ENCODE assay signal across 25 cellular contexts in genomic region chr4:71063711-71064110, GRCh38.
DNase-seq lines count a peak whose midpoint lies in the region; ATAC-seq, FAIRE-seq and TF ChIP-seq lines count a peak whose summit lies in the region.
"Had no signal": no experiment of that assay in that cellular context is flagged by ENCODE, and none has a peak within 500 bp of the region (broad histone marks: within the 10 kb centered on the region; RNA-seq: fewer than 3 reads in every experiment).

No MANE protein-coding gene starts in this region.

- in situ Hi-C loops in HepG2 (cut with HindIII; ENCODE audit: extremely low pct_ligation_motif_present, low pct_unique_long_range_greater_than_20kb) = no loop called here
- in situ Hi-C loops in K562 (cut with MboI) = no loop called here

- H3K4me1 ChIP-seq in HepG2 (ENCODE audit: insufficient read depth, low read length) (peaks cover 29% of the 10 kb centered on the region), right lobe of liver (peaks cover 0 to 23% (median 6%) of the 10 kb centered on the region in 4 donors), K562 (replicated peaks in 1 of 2; ENCODE audit: control insufficient read depth in 2 of 2, insufficient read depth in 2 of 2, low read length in 2 of 2) (no peaks in the 10 kb centered on the region), tibial artery (no peaks in the 10 kb centered on the region)
- H3K4me1 ChIP-seq: BE2C, BLaER1 had no signal

- no peaks in the 10 kb centered on the region for H3K9me3 ChIP-seq in HepG2 (ENCODE audit: low read length)
- H3K9me3 ChIP-seq in right lobe of liver = no peaks in the 10 kb centered on the region
- H3K9me3 ChIP-seq in K562 (replicated peaks; ENCODE audit: control insufficient read depth, insufficient read depth, low read depth, low read length) = no peaks in the 10 kb centered on the region
- H3K9me3 ChIP-seq in tibial artery = no peaks in the 10 kb centered on the region
- H3K9me3 ChIP-seq: BE2C, BLaER1 had no signal

- TF ChIP-seq CTCF in HepG2 (CRISPR knock-in tag; IDR thresholded peaks at IDR 0.05) (no peak), right lobe of liver (IDR thresholded peaks at IDR 0.05) (no peak), LNCaP clone FGC (IDR thresholded peaks at IDR 0.05; ENCODE audit: control insufficient read depth, extremely low read depth, insufficient read depth) (no peak), K562 (IDR thresholded peaks at IDR 0.05 in 2 of 3, conservative IDR thresholded peaks at IDR 0.05 in 1 of 3; ENCODE audit: insufficient read depth in 2 of 3, low read depth in 1 of 3, low read length in 3 of 3) (no peak), tibial artery (IDR thresholded peaks at IDR 0.05) (no peak)

- no peak overlapping the region for H2AFZ ChIP-seq in HepG2 (ENCODE audit: low read length)
- no peak overlapping the region for H2AFZ ChIP-seq in K562 (ENCODE audit: low read depth, low read length)

- peaks cover 0 to 11% of the 10 kb centered on the region in 2 experiments; a peak in 2 of 5 replicates for H3K27me3 ChIP-seq in HepG2 (ENCODE audit: control insufficient read depth in 1 of 2, insufficient read depth in 2 of 2, low read length in 2 of 2)
- H3K27me3 ChIP-seq in right lobe of liver = no peaks in the 10 kb centered on the region
- no peaks in the 10 kb centered on the region for H3K27me3 ChIP-seq in K562 (ENCODE audit: control insufficient read depth in 2 of 2, insufficient read depth in 2 of 2, low read length in 2 of 2)
- H3K27me3 ChIP-seq in tibial artery = no peaks in the 10 kb centered on the region
- H3K27me3 ChIP-seq: BE2C, BLaER1 had no signal

- H3K4me2 ChIP-seq in HepG2 (ENCODE audit: low read depth, low read length) (no peak overlapping the region), K562 (ENCODE audit: insufficient read depth, low read length) (no peak overlapping the region)
- H3K4me2 ChIP-seq: BLaER1 had no signal

- no peak overlapping the region for H3K9ac ChIP-seq in HepG2 (ENCODE audit: insufficient read depth, low read depth, low read length)
- no peak overlapping the region for H3K9ac ChIP-seq in K562 (ENCODE audit: insufficient read depth in 1 of 2, low read depth in 2 of 2, low read length in 2 of 2)
- H3K9ac ChIP-seq: BLaER1 had no signal

- WGBS in HepG2 (ENCODE audit: low lambda C conversion rate) = 51% methylated on average over 1 of the region's 1 CpG
- 85% methylated on average over 1 of the region's 1 CpG for WGBS in right lobe of liver (ENCODE audit: insufficient coverage, low coverage, low lambda C conversion rate, missing lambda C conversion rate)
- 7% methylated on average over 1 of the region's 1 CpG for WGBS in K562 (ENCODE audit: insufficient coverage, low coverage, missing lambda C conversion rate)

- TF ChIP-seq POLR2A in HepG2 (IDR thresholded peaks at IDR 0.05; ENCODE audit: insufficient read depth in 1 of 2, low read depth in 2 of 2, low read length in 2 of 2) (no peak), right lobe of liver (IDR thresholded peaks at IDR 0.05) (no peak), K562 (conservative IDR thresholded peaks at IDR 0.05) (no peak)

- DNase-seq in HepG2 (ENCODE audit: low spot score) (no peak), right lobe of liver (no peak), LNCaP clone FGC (ENCODE audit: low read depth) (peak; percentile 76), K562 (ENCODE audit: extremely low read depth in 1 of 4, low spot score in 3 of 4) (no peak), left colon (no peak), inferior parietal cortex (ENCODE audit: extremely low spot score) (no peak), tibial artery (no peak)
- DNase-seq in stimulated activated naive CD4-positive, alpha-beta T cell (lab: John Stamatoyannopoulos, UW) = no peak
- DNase-seq: 8988T; ACHN; BE2C; CD4-positive, alpha-beta memory T cell; CD4-positive, CD25-positive, alpha-beta regulatory T cell; CD8-positive, alpha-beta memory T cell; COR-L47; DMS 273 treated with DMSO at 0.1 percent for 48 hours; DMS153; DMS79; DND-41; EL; GDM1 had no signal

- TF ChIP-seq EP300 in HepG2 (IDR thresholded peaks at IDR 0.05; ENCODE audit: low read depth in 2 of 2, low read length in 2 of 2) = no peak
- no peak for TF ChIP-seq EP300 in HepG2 (CRISPR knock-in tag; IDR thresholded peaks at IDR 0.05; ENCODE audit: borderline replicate concordance)
- no peak for TF ChIP-seq EP300 in K562 (IDR thresholded peaks at IDR 0.05; ENCODE audit: low read length)

- no peaks in the 10 kb centered on the region for H3K9me1 ChIP-seq in K562 (ENCODE audit: control insufficient read depth, insufficient read depth, low read length)

- H4K20me1 ChIP-seq in HepG2 (ENCODE audit: insufficient read depth, low read length) (0 out of 2 replicates have a peak, but pooled peaks cover 3% of the 10 kb centered on the region), K562 (replicated peaks; ENCODE audit: control insufficient read depth, insufficient read depth, low read length) (no peaks in the 10 kb centered on the region)
- H4K20me1 ChIP-seq: BLaER1 had no signal

- H3K4me3 ChIP-seq in HepG2 (replicated peaks in 1 of 3; ENCODE audit: insufficient read depth in 1 of 3, low read depth in 2 of 3, low read length in 3 of 3) (no peak overlapping the region), right lobe of liver (no peak overlapping the region), LNCaP clone FGC (ENCODE audit: low read depth, low read length) (no peak overlapping the region), K562 (no peak overlapping the region), tibial artery (no peak overlapping the region)
- H3K4me3 ChIP-seq: BLaER1, GM12878 had no signal

- no peak overlapping the region for H3K27ac ChIP-seq in HepG2 (ENCODE audit: extremely low read length, insufficient read depth, low read length)
- H3K27ac ChIP-seq in right lobe of liver = no peak overlapping the region
- H3K27ac ChIP-seq in K562 (ENCODE audit: extremely low read depth, low read depth, low read length) = no peak overlapping the region
- H3K27ac ChIP-seq in tibial artery = no peak overlapping the region
- H3K27ac ChIP-seq: BLaER1 had no signal

- ATAC-seq in HepG2 (no peak), right lobe of liver (no peak), K562 (no peak), left colon (peak; percentile 60)
- ATAC-seq: GM12878 had no signal

- H3K79me2 ChIP-seq in HepG2 (ENCODE audit: insufficient read depth, low read length) (no peaks in the 10 kb centered on the region), K562 (ENCODE audit: control insufficient read depth, insufficient read depth, low read length) (no peaks in the 10 kb centered on the region)

- FAIRE-seq in HepG2 (lab: Jason Lieb, UNC) (no peak), K562 (lab: Jason Lieb, UNC) (no peak)
- FAIRE-seq: GM12878, GM12892, GM18507 had no signal

- H3K36me3 ChIP-seq in HepG2 (replicated peaks in 1 of 2; ENCODE audit: control insufficient read depth in 1 of 2, insufficient read depth in 2 of 2, low read length in 2 of 2) (no peaks in the 10 kb centered on the region), right lobe of liver (no peaks in the 10 kb centered on the region), K562 (ENCODE audit: control insufficient read depth, insufficient read depth, low read length) (no peaks in the 10 kb centered on the region), tibial artery (no peaks in the 10 kb centered on the region)
- H3K36me3 ChIP-seq: BE2C, BLaER1 had no signal

- TF ChIP-seq RAD21 in HepG2 (CRISPR knock-in tag; IDR thresholded peaks at IDR 0.05) = no peak
- TF ChIP-seq RAD21 in K562 (CRISPR knock-in tag; conservative IDR thresholded peaks at IDR 0.05 in 1 of 2, IDR thresholded peaks at IDR 0.05 in 1 of 2) = no peak

- CTCF ChIA-PET in HepG2 (lab: Yijun Ruan, JAX; ENCODE audit: low intra/inter-chr PET ratio, low total read pairs) = no interaction called here
- CTCF ChIA-PET in K562 (lab: Yijun Ruan, JAX; ENCODE audit: low intra/inter-chr PET ratio) = no interaction called here

- intact Hi-C loops in HepG2 (cut with micrococcal nuclease; ENCODE audit: unreplicated experiment) = no loop called here
- intact Hi-C loops in right lobe of liver (cut with DNase I) = no loop called here
- intact Hi-C loops in K562 (cut with micrococcal nuclease) = no loop called here
- intact Hi-C loops in left colon (cut with DNase I, micrococcal nuclease) = no loop called here
- intact Hi-C loops in tibial artery (cut with DNase I; ENCODE audit: low total_unique reads) = no loop called here

- BruUV-seq in HepG2 (replicated peaks; lab: Mats Ljungman, UMichigan) = no TSS peak
- no TSS peak for BruUV-seq in K562 (replicated peaks; lab: Mats Ljungman, UMichigan)

- POLR2A ChIA-PET in HepG2 (lab: Yijun Ruan, JAX) (no interaction called here), K562 (lab: Yijun Ruan, JAX) (no interaction called here)

TF ChIP-seq in HepG2, 621 proteins besides CTCF, POLR2A, EP300 and RAD21:
- TF ChIP-seq NFRKB (IDR thresholded peaks at IDR 0.05) = no peak
- 0 out of 2 replicates have a peak, but pooled peaks have one; percentile 21 for TF ChIP-seq CEBPB (IDR thresholded peaks at IDR 0.05; ENCODE audit: borderline replicate concordance, low read depth, low read length)
- TF ChIP-seq GPBP1L1 (CRISPR knock-in tag; IDR thresholded peaks at IDR 0.05) = no peak

TF ChIP-seq in K562, 482 proteins besides CTCF, POLR2A, EP300 and RAD21 (continues in another document):
- TF ChIP-seq ELF4 (CRISPR knock-in tag; IDR thresholded peaks at IDR 0.05) (no peak), SOX6 (IDR thresholded peaks at IDR 0.05) (no peak), ZNF133 (CRISPR knock-in tag; IDR thresholded peaks at IDR 0.05) (no peak), MBD1 (CRISPR knock-in tag; IDR thresholded peaks at IDR 0.05) (no peak)

Comparison
In these comparisons a context has a peak if more than half of its experiments do, and no peak if none do; other contexts are left out.
1. Of the 241 proteins assayed by ChIP-seq in both HepG2 and K562: peak only in HepG2: none; only in K562: none; in both: CEBPB; in neither: 240.